Comparison of ENCODE assay signal across 30 cellular contexts in the genomic region with DNA sequence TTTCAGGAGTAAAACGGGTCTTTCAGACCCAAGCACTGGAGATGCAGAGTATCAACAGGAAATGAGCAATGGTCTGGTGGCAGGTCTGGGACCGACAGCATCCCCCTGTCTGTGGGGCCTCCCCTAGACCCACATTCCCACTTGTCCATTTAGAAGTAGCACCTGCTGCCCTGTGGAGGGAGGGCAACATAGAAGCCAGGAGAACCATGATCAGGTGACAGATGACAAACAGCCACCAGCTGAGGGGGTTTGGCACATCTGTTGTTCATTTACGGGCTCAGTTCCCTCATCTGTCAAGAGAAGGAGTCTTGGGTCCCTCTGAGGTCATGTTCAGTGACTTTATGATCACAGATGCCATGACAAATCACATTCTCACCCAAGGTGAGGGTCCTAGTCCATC.
"Had no signal": no experiment of that assay in that cellular context is flagged by ENCODE, and none has a peak within 500 bp of the region (broad histone marks: within the 10 kb centered on the region; RNA-seq: fewer than 3 reads in every experiment).

No MANE protein-coding gene starts in this region.

- ATAC-seq: activated CD4-positive, CD25-positive, alpha-beta regulatory T cell treated with anti-CD3 and anti-CD28 coated beads, Interleukin-2, amount 50 U/mL, for 24 hours; gastrocnemius medialis; left ventricle myocardium superior; natural killer cell; sciatic nerve; stimulated activated effector memory CD8-positive, alpha-beta T cell treated with anti-CD3 and anti-CD28 coated beads, Interleukin-12 subunit alpha, Interleukin-12 subunit beta, amount 100 ng/mL, for 72 hours; stimulated activated naive CD8-positive, alpha-beta T cell treated with anti-CD3 and anti-CD28 coated beads, Interleukin-15, amount 100 ng/mL, for 72 hours had no signal

- H3K4me1 Mint-ChIP-seq: activated naive CD8-positive, alpha-beta T cell treated with anti-CD3 and anti-CD28 coated beads, Interleukin-2, amount 10 ng/mL, durations not matched to agents 7 days and 5 days; natural killer cell had no signal

- H3K27me3 Mint-ChIP-seq: brain had no signal

- H3K27ac Mint-ChIP-seq: activated CD4-positive, alpha-beta memory T cell treated with anti-CD3 and anti-CD28 coated beads for 36 hours; activated naive CD4-positive, alpha-beta T cell treated with anti-CD3 and anti-CD28 coated beads for 36 hours; activated naive CD8-positive, alpha-beta T cell treated with anti-CD3 and anti-CD28 coated beads, Interleukin-2, amount 10 ng/mL, durations not matched to agents 7 days and 5 days; activated T-helper 1 cell treated with anti-CD3 and anti-CD28 coated beads, Interleukin-12 subunit alpha, Interleukin-12 subunit beta, Interleukin-2, Interleukin-4 antibody, amounts not matched to agents 30 ng/mL and 10 ng/mL and 1 ng/mL, durations not matched to agents 14 hours and 24 hours and 36 hours; mesothelial cell of epicardium; natural killer cell; progenitor cell of endocrine pancreas; stimulated activated effector memory CD8-positive, alpha-beta T cell treated with anti-CD3 and anti-CD28 coated beads, Interleukin-12 subunit alpha, Interleukin-12 subunit beta, amount 100 ng/mL, for 72 hours; stimulated activated naive CD8-positive, alpha-beta T cell treated with anti-CD3 and anti-CD28 coated beads, Interleukin-15, amount 100 ng/mL, for 72 hours; T-helper 1 cell treated with Interleukin-12 subunit alpha and Interleukin-12 subunit beta and Interleukin-4 antibody, amounts not matched to agents 30 μg/mL and 1 μg/mL, for 36 hours had no signal

- H3K9me3 Mint-ChIP-seq: activated CD4-positive, alpha-beta memory T cell treated with anti-CD3 and anti-CD28 coated beads for 36 hours; activated naive CD4-positive, alpha-beta T cell treated with anti-CD3 and anti-CD28 coated beads for 36 hours; activated naive CD8-positive, alpha-beta T cell treated with anti-CD3 and anti-CD28 coated beads, Interleukin-2, amount 10 ng/mL, durations not matched to agents 7 days and 5 days; activated T-helper 1 cell treated with anti-CD3 and anti-CD28 coated beads, Interleukin-12 subunit alpha, Interleukin-12 subunit beta, Interleukin-2, Interleukin-4 antibody, amounts not matched to agents 30 ng/mL and 10 ng/mL and 1 ng/mL, durations not matched to agents 14 hours and 24 hours and 36 hours; natural killer cell; stimulated activated effector memory CD8-positive, alpha-beta T cell treated with anti-CD3 and anti-CD28 coated beads, Interleukin-12 subunit alpha, Interleukin-12 subunit beta, amount 100 ng/mL, for 72 hours; stimulated activated naive CD8-positive, alpha-beta T cell treated with anti-CD3 and anti-CD28 coated beads, Interleukin-15, amount 100 ng/mL, for 72 hours; T-helper 1 cell treated with Interleukin-12 subunit alpha and Interleukin-12 subunit beta and Interleukin-4 antibody, amounts not matched to agents 30 μg/mL and 1 μg/mL, for 36 hours had no signal

- H3K36me3 Mint-ChIP-seq: activated CD4-positive, alpha-beta memory T cell treated with anti-CD3 and anti-CD28 coated beads for 36 hours; activated naive CD8-positive, alpha-beta T cell treated with anti-CD3 and anti-CD28 coated beads, Interleukin-2, amount 10 ng/mL, durations not matched to agents 7 days and 5 days; brain; mesothelial cell of epicardium; natural killer cell; stimulated activated effector memory CD8-positive, alpha-beta T cell treated with anti-CD3 and anti-CD28 coated beads, Interleukin-12 subunit alpha, Interleukin-12 subunit beta, amount 100 ng/mL, for 72 hours had no signal

- H3K4me3 Mint-ChIP-seq: activated CD4-positive, alpha-beta memory T cell treated with anti-CD3 and anti-CD28 coated beads for 36 hours; activated naive CD4-positive, alpha-beta T cell treated with anti-CD3 and anti-CD28 coated beads for 36 hours; activated naive CD8-positive, alpha-beta T cell treated with anti-CD3 and anti-CD28 coated beads, Interleukin-2, amount 10 ng/mL, durations not matched to agents 7 days and 5 days; activated T-helper 1 cell treated with anti-CD3 and anti-CD28 coated beads, Interleukin-12 subunit alpha, Interleukin-12 subunit beta, Interleukin-2, Interleukin-4 antibody, amounts not matched to agents 30 ng/mL and 10 ng/mL and 1 ng/mL, durations not matched to agents 14 hours and 24 hours and 36 hours; mesothelial cell of epicardium; natural killer cell; stimulated activated effector memory CD8-positive, alpha-beta T cell treated with anti-CD3 and anti-CD28 coated beads, Interleukin-12 subunit alpha, Interleukin-12 subunit beta, amount 100 ng/mL, for 72 hours; stimulated activated naive CD8-positive, alpha-beta T cell treated with anti-CD3 and anti-CD28 coated beads, Interleukin-15, amount 100 ng/mL, for 72 hours; T-helper 1 cell treated with Interleukin-12 subunit alpha and Interleukin-12 subunit beta and Interleukin-4 antibody, amounts not matched to agents 30 μg/mL and 1 μg/mL, for 36 hours had no signal

- DNase-seq: activated CD4-positive, alpha-beta memory T cell treated with anti-CD3 and anti-CD28 coated beads for 36 hours; activated CD4-positive, alpha-beta T cell treated with anti-CD3 and anti-CD28 coated beads for 48 hours; activated effector memory CD4-positive, alpha-beta T cell treated with anti-CD3 and anti-CD28 coated beads, Interleukin-2, amount 50 U/mL, for 16 hours; activated naive CD4-positive, alpha-beta T cell treated with anti-CD3 and anti-CD28 coated beads for 36 hours; activated naive CD8-positive, alpha-beta T cell treated with anti-CD3 and anti-CD28 coated beads, Interleukin-2, amount 10 ng/mL, durations not matched to agents 7 days and 5 days; activated T-cell treated with anti-CD3 and anti-CD28 coated beads, Interleukin-2, amount 50 U/mL, for 1 hour; dorsolateral prefrontal cortex; effector memory CD4-positive, alpha-beta T cell; gastrocnemius medialis; islet precursor cell; left ventricle myocardium superior; mammary epithelial cell; natural killer cell; ovary; stimulated activated CD4-positive, alpha-beta T cell treated with anti-CD3 and anti-CD28 coated beads, Interleukin-12 subunit alpha, Interleukin-12 subunit beta, amount 100 ng/mL, for 4 hours; stimulated activated CD4-positive, alpha-beta T cell treated with anti-CD3 and anti-CD28 coated beads, Interleukin-4, amount 100 ng/mL, for 1 hour; stimulated activated naive CD8-positive, alpha-beta T cell treated with anti-CD3 and anti-CD28 coated beads, Interleukin-15, amount 100 ng/mL, for 72 hours; substantia nigra; SW 1271; T1000; upper lobe of left lung; WERI-Rb-1 had no signal
